9 cellular contexts compared by ENCODE assay signal in the genomic region with DNA sequence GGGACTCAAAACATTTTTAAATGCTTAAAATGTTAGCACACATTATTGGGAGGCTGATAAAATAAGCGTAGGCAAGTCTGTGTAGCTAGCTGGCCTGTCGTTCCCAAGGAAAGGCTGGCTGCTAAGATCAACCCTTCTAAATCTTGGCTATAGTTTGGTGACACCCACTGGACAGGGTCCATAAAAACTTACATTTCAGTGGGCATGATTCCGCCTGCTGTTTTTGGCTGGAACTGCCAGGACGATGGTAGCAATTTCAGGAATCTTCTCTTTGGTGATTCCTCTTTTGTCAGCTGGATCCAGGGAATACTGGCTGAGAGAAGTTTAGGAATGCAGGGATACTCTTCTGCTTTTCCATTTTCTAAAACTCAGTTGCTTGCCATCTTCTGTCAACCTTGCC.
DNase-seq lines count a peak whose midpoint lies in the region; ATAC-seq lines count a peak whose summit lies in the region.
"Had no signal": no experiment of that assay in that cellular context is flagged by ENCODE, and none has a peak within 500 bp of the region (broad histone marks: within the 10 kb centered on the region; RNA-seq: fewer than 3 reads in every experiment).

No MANE protein-coding gene starts in this region.

- H3K14ac ChIP-seq in mesenchymal stem cell (ENCODE audit: low read length in 2 of 2): no peak overlapping the region

- peak; percentile 0 for DNase-seq in EH (ENCODE audit: low read depth)
- DNase-seq in NCI-H1105 treated with DMSO at 0.1 percent for 48 hours (lab: John Stamatoyannopoulos, UW): peak; percentile 87
- DNase-seq in ecto neural progenitor cell (ENCODE audit: low spot score): peak; percentile 64
- peak; percentile 33 for DNase-seq in mesenchymal stem cell
- no peak for DNase-seq in AG20443 (ENCODE audit: low spot score)
- no peak for DNase-seq in MV-4-11 (lab: John Stamatoyannopoulos, UW)
- DNase-seq: activated CD8-positive, alpha-beta T cell treated with anti-CD3 and anti-CD28 coated beads, Interleukin-2, amount 10 ng/mL, durations not matched to agents 7 days and 5 days had no signal

- H4K91ac ChIP-seq in mesenchymal stem cell (ENCODE audit: low read length): no peak overlapping the region

- no peak overlapping the region for H2AK5ac ChIP-seq in mesenchymal stem cell (ENCODE audit: low read length, severe bottlenecking)

- H3K27me3 ChIP-seq in mesenchymal stem cell (ENCODE audit: control insufficient read depth in 1 of 2, insufficient read depth in 1 of 2, low read length in 2 of 2): no peaks in the 10 kb centered on the region

- H3K36me3 ChIP-seq in mesenchymal stem cell (ENCODE audit: control insufficient read depth in 1 of 2, insufficient read depth in 2 of 2, low read depth in 1 of 2, low read length in 2 of 2): no peaks in the 10 kb centered on the region

- H3K4me3 ChIP-seq in mesenchymal stem cell (ENCODE audit: insufficient read depth in 1 of 2, low read depth in 1 of 2, low read length in 2 of 2): no peak overlapping the region

- no peak overlapping the region for H3K27ac ChIP-seq in mesenchymal stem cell (ENCODE audit: low read length, poor library complexity, severe bottlenecking)

- no peak overlapping the region for H3K18ac ChIP-seq in mesenchymal stem cell (ENCODE audit: low read depth in 1 of 2, low read length in 2 of 2)

- no peak overlapping the region for H2BK15ac ChIP-seq in mesenchymal stem cell (ENCODE audit: low read depth, poor library complexity, severe bottlenecking)

- no peak overlapping the region for H3K23ac ChIP-seq in mesenchymal stem cell (ENCODE audit: low read length in 2 of 2)

- H3K9ac ChIP-seq in mesenchymal stem cell (ENCODE audit: low read length): no peak overlapping the region

- H2BK120ac ChIP-seq in mesenchymal stem cell (ENCODE audit: low read depth, low read length): no peak overlapping the region

- H3K4me1 ChIP-seq in mesenchymal stem cell (ENCODE audit: control insufficient read depth, insufficient read depth, low read depth, low read length): no peaks in the 10 kb centered on the region

- H3K4me2 ChIP-seq in mesenchymal stem cell (ENCODE audit: low read length, poor library complexity, severe bottlenecking): no peak overlapping the region

- H3K9me3 ChIP-seq in mesenchymal stem cell (ENCODE audit: control insufficient read depth, low read length): no peaks in the 10 kb centered on the region

- H2BK5ac ChIP-seq in mesenchymal stem cell (ENCODE audit: low read depth, low read length, poor library complexity, severe bottlenecking): no peak overlapping the region

- H4K8ac ChIP-seq in mesenchymal stem cell (ENCODE audit: low read length): no peak overlapping the region

- H3K4ac ChIP-seq in mesenchymal stem cell (ENCODE audit: low read depth in 1 of 2, low read length in 2 of 2): no peak overlapping the region

- ATAC-seq in GM19455 (IDR thresholded peaks at IDR 0.05; ENCODE audit: unreplicated experiment) (no peak), GM21717 (IDR thresholded peaks at IDR 0.05; ENCODE audit: unreplicated experiment) (no peak)
- ATAC-seq: activated CD8-positive, alpha-beta T cell treated with anti-CD3 and anti-CD28 coated beads, Interleukin-2, amount 10 ng/mL, durations not matched to agents 7 days and 5 days had no signal

- no peak overlapping the region for H2AFZ ChIP-seq in mesenchymal stem cell (ENCODE audit: low read depth, low read length)

- H2BK12ac ChIP-seq in mesenchymal stem cell (ENCODE audit: low read length in 2 of 2): no peak overlapping the region

- H3K79me1 ChIP-seq in mesenchymal stem cell (replicated peaks; ENCODE audit: low read length, poor library complexity, severe bottlenecking): no peaks in the 10 kb centered on the region

- WGBS in mesenchymal stem cell: 55% methylated on average over 4 of the region's 4 CpGs

Comparison
In these comparisons a context has a peak if more than half of its experiments do, and no peak if none do; other contexts are left out.
1. DNase-seq: peak in EH (single experiment), NCI-H1105 treated with DMSO at 0.1 percent for 48 hours (single experiment), ecto neural progenitor cell (single experiment) and mesenchymal stem cell (single experiment); none in AG20443 (single experiment) and MV-4-11 (single experiment).